Comparison of ENCODE assay signal across 9 cellular contexts in the genomic region with DNA sequence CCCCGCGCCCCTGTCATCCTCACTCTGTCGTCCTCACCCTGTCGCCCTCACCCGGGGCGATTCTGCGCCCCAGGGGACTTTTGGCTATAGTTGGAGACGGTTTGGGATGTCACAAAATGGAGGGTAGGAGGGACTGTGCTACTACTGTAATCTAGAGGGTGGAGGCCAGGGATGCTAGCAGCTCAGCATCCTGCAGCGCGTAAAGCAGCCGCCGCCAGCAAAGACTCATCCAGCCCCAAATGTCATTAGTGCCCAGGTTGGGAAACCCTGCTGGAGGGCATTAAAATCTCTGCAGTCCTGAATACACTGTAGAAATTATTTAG. TPM values are rescaled to one million over a fixed set of nuclear protein-coding genes. Genes with fewer than 3 reads are reported as not detected.
A peak's percentile ranks its signal among the peaks of the same experiment; 100 is the strongest.
DNase-seq lines count a peak whose midpoint lies in the region; ATAC-seq and TF ChIP-seq lines count a peak whose summit lies in the region.
"Had no signal": no experiment of that assay in that cellular context is flagged by ENCODE, and none has a peak within 500 bp of the region (broad histone marks: within the 10 kb centered on the region; RNA-seq: fewer than 3 reads in every experiment).

No MANE protein-coding gene starts in this region.

- H3K4me3 Mint-ChIP-seq in Calu3 (ENCODE audit: low read depth, unreplicated experiment), result peak overlapping the region; percentile 92

- DNase-seq in Calu3, result no peak
- no peak for DNase-seq in brain microvascular endothelial cell
- DNase-seq in lung microvascular endothelial cell (ENCODE audit: low read depth in 2 of 2), result peak; percentile 41 to 43
- DNase-seq in uterus, result no peak
- no peak for DNase-seq in NK-92 (lab: John Stamatoyannopoulos, UW; ENCODE audit: unreplicated experiment)
- DNase-seq in stimulated activated naive CD4-positive, alpha-beta T cell treated with Interleukin-2 at 50 U/mL for 16 hours (lab: John Stamatoyannopoulos, UW), result no peak

- H3K4me1 ChIP-seq in uterus, result no peaks in the 10 kb centered on the region

- TF ChIP-seq CTCF in Calu3 (IDR thresholded peaks at IDR 0.05; ENCODE audit: unreplicated experiment) (no peak), brain microvascular endothelial cell (IDR thresholded peaks at IDR 0.05; ENCODE audit: low read depth, low read length, missing control alignments) (no peak), uterus (IDR thresholded peaks at IDR 0.05) (no peak)

- no TSS peak for BruUV-seq in Calu3 (replicated peaks; lab: Mats Ljungman, UMichigan)

- H3K9me3 ChIP-seq in uterus, result no peaks in the 10 kb centered on the region

- CTCF ChIA-PET in Calu3 (lab: Charles Lee), result no interaction called here

- intact Hi-C loops in Calu3 (cut with micrococcal nuclease; ENCODE audit: unreplicated experiment), result no loop called here
- intact Hi-C loops in uterus (cut with DNase I; ENCODE audit: low total_unique reads), result no loop called here

- H3K36me3 ChIP-seq in brain microvascular endothelial cell (replicated peaks), result peaks cover 23% of the 10 kb centered on the region
- no peaks in the 10 kb centered on the region for H3K36me3 ChIP-seq in uterus

- no peaks in the 10 kb centered on the region for H3K4me1 Mint-ChIP-seq in Calu3 (ENCODE audit: low read depth, unreplicated experiment)

- no peaks in the 10 kb centered on the region for H3K27me3 ChIP-seq in brain microvascular endothelial cell (replicated peaks)
- no peaks in the 10 kb centered on the region for H3K27me3 ChIP-seq in uterus

- H3K36me3 Mint-ChIP-seq in Calu3 (ENCODE audit: insufficient read depth, unreplicated experiment), result peaks cover 48% of the 10 kb centered on the region

- TF ChIP-seq POLR2A in uterus (IDR thresholded peaks at IDR 0.05), result no peak

- in situ Hi-C loops in brain microvascular endothelial cell (cut with HindIII; ENCODE audit: low pct_ligation_motif_present, low sequenced_read_pairs), result no loop called here

- H3K27me3 Mint-ChIP-seq in Calu3 (ENCODE audit: unreplicated experiment), result no peaks in the 10 kb centered on the region

- peak overlapping the region; percentile 94 for H3K4me3 ChIP-seq in brain microvascular endothelial cell (ENCODE audit: low read depth, low read length)
- H3K4me3 ChIP-seq in uterus, result peak overlapping the region; percentile 67 to 91

- peak overlapping the region; percentile 75 for H3K27ac ChIP-seq in brain microvascular endothelial cell
- peak overlapping the region; percentile 68 to 82 for H3K27ac ChIP-seq in uterus

- peaks cover 8% of the 10 kb centered on the region for H3K9me3 Mint-ChIP-seq in Calu3 (ENCODE audit: low read depth, unreplicated experiment)

- ATAC-seq in HG03196 (IDR thresholded peaks at IDR 0.05; ENCODE audit: unreplicated experiment) (peak; percentile 21), GM18520 (IDR thresholded peaks at IDR 0.05; ENCODE audit: unreplicated experiment) (no peak)

- H3K27ac Mint-ChIP-seq in Calu3 (ENCODE audit: unreplicated experiment), result peak overlapping the region; percentile 17

RNA-seq across cellular contexts. Expression of a gene that starts 0.4 kb away (rescaled TPM):
- total RNA-seq in Calu3 (2022) (6.3 and 7.8 TPM in 2 replicates), lung microvascular endothelial cell (10.0 and 17.5 TPM in 2 replicates), uterus (10 to 100 TPM in 3 of 4 donors, 1 to 10 TPM in 1; 7.6 to 34.9 (median 15.7) TPM)

RNA-seq across cellular contexts. Expression of a gene that starts 11.4 kb away (rescaled TPM):
- total RNA-seq in Calu3 (2022) (not detected in 2 replicates), lung microvascular endothelial cell (not detected in 2 replicates), uterus (not detected)
- total RNA-seq: M059J had no signal

RNA-seq across cellular contexts. Expression of a gene that starts 20.7 kb away (rescaled TPM):
- total RNA-seq in Calu3 (2022) (not detected in 2 replicates), lung microvascular endothelial cell (not detected in 2 replicates), uterus (not detected)
- total RNA-seq: M059J had no signal

RNA-seq across cellular contexts. Expression of a gene that starts 29.9 kb away (rescaled TPM):
- total RNA-seq in Calu3 (2022) (not detected in 2 replicates), lung microvascular endothelial cell (not detected in 2 replicates), uterus (not detected)
- total RNA-seq: M059J had no signal

RNA-seq across cellular contexts. Expression of a gene that starts 39.5 kb away (rescaled TPM):
- not detected in 2 replicates for total RNA-seq in Calu3 (2022)
- not detected in 2 replicates for total RNA-seq in lung microvascular endothelial cell
- not detected for total RNA-seq in uterus
- total RNA-seq: M059J had no signal

Comparison
In these comparisons a context has a peak if more than half of its experiments do, and no peak if none do; other contexts are left out.
1. DNase-seq: peak in lung microvascular endothelial cell (2 of 2); none in Calu3 (single experiment), brain microvascular endothelial cell (single experiment), uterus (0 of 2), NK-92 (single experiment) and stimulated activated naive CD4-positive, alpha-beta T cell treated with Interleukin-2 at 50 U/mL for 16 hours (single experiment).